8 cellular contexts compared by ENCODE assay signal in genomic region chr7:98745722-98746318, GRCh38.
DNase-seq lines count a peak whose midpoint lies in the region; ATAC-seq and TF ChIP-seq lines count a peak whose summit lies in the region.

No MANE protein-coding gene starts in this region.

- no peak overlapping the region for H3K4me3 Mint-ChIP-seq in stimulated activated memory B cell treated with anti-CD40 and anti-IgM and Interleukin-4, amounts not matched to agents 10 μg/mL and 1 μg/mL and 100 μg/mL, for 72 hours

- H3K9me3 Mint-ChIP-seq in stimulated activated memory B cell treated with anti-CD40 and anti-IgM and Interleukin-4, amounts not matched to agents 10 μg/mL and 1 μg/mL and 100 μg/mL, for 72 hours = no peaks in the 10 kb centered on the region

- peak; percentile 70 for TF ChIP-seq CTCF in fibroblast of the aortic adventitia (IDR thresholded peaks at IDR 0.05; ENCODE audit: insufficient read depth, low read length)

- no peaks in the 10 kb centered on the region for H3K4me1 Mint-ChIP-seq in stimulated activated memory B cell treated with anti-CD40 and anti-IgM and Interleukin-4, amounts not matched to agents 10 μg/mL and 1 μg/mL and 100 μg/mL, for 72 hours

- H3K9ac ChIP-seq in NT2/D1 (ENCODE audit: insufficient read length, low read depth) (no peak overlapping the region), trophoblast cell (ENCODE audit: low read length) (no peak overlapping the region)

- H3K36me3 ChIP-seq in NT2/D1 (ENCODE audit: insufficient read depth, insufficient read length, low read length) = no peaks in the 10 kb centered on the region
- H3K36me3 ChIP-seq in trophoblast cell (ENCODE audit: control insufficient read depth in 1 of 2, insufficient read depth in 2 of 2, low read length in 2 of 2) = no peaks in the 10 kb centered on the region

- WGBS in trophoblast cell (ENCODE audit: extremely low coverage, insufficient coverage, insufficient read length) = no CpG with 5 or more reads among the region's 5 CpGs

- H2AK5ac ChIP-seq in trophoblast cell (ENCODE audit: low read length) = no peak overlapping the region

- H3K4me2 ChIP-seq in trophoblast cell (ENCODE audit: low read length) = no peak overlapping the region

- no peak for ATAC-seq in GM18502 (IDR thresholded peaks at IDR 0.05; ENCODE audit: poor library complexity, unreplicated experiment)
- no peak for ATAC-seq in stimulated activated memory B cell treated with anti-CD40 and anti-IgM and Interleukin-4, amounts not matched to agents 10 μg/mL and 1 μg/mL and 100 μg/mL, for 72 hours

- no peak overlapping the region for H4K12ac ChIP-seq in trophoblast cell (ENCODE audit: low read depth, low read length)

- H2AFZ ChIP-seq in trophoblast cell (ENCODE audit: insufficient read depth, low read length, poor library complexity) = no peak overlapping the region

- POLR2A ChIA-PET in HEK293T (lab: Yijun Ruan, JAX) = no interaction called here

- H3K18ac ChIP-seq in trophoblast cell (ENCODE audit: low read length) = no peak overlapping the region

- H3K79me1 ChIP-seq in trophoblast cell (ENCODE audit: low read length) = no peaks in the 10 kb centered on the region

- H2BK120ac ChIP-seq in trophoblast cell (ENCODE audit: insufficient read depth, low read length, poor library complexity) = no peak overlapping the region

- H3K36me3 Mint-ChIP-seq in stimulated activated memory B cell treated with anti-CD40 and anti-IgM and Interleukin-4, amounts not matched to agents 10 μg/mL and 1 μg/mL and 100 μg/mL, for 72 hours = no peaks in the 10 kb centered on the region

- no peak overlapping the region for H3K4ac ChIP-seq in trophoblast cell (ENCODE audit: low read depth, low read length)

- H3K4me1 ChIP-seq in NT2/D1 (ENCODE audit: insufficient read depth, insufficient read length) = no peaks in the 10 kb centered on the region
- no peaks in the 10 kb centered on the region for H3K4me1 ChIP-seq in trophoblast cell (ENCODE audit: control insufficient read depth in 1 of 2, insufficient read depth in 2 of 2, low read length in 2 of 2)

- no peak overlapping the region for H3K23ac ChIP-seq in trophoblast cell (ENCODE audit: low read length)

- peaks cover 32% of the 10 kb centered on the region for H3K27me3 Mint-ChIP-seq in stimulated activated memory B cell treated with anti-CD40 and anti-IgM and Interleukin-4, amounts not matched to agents 10 μg/mL and 1 μg/mL and 100 μg/mL, for 72 hours

- H4K8ac ChIP-seq in trophoblast cell (ENCODE audit: low read depth, low read length) = no peak overlapping the region

- H3K9me3 ChIP-seq in NT2/D1 (ENCODE audit: insufficient read depth, low read length) (no peaks in the 10 kb centered on the region), trophoblast cell (ENCODE audit: insufficient read depth, low read depth, low read length) (no peaks in the 10 kb centered on the region)

- H3K27ac Mint-ChIP-seq in stimulated activated memory B cell treated with anti-CD40 and anti-IgM and Interleukin-4, amounts not matched to agents 10 μg/mL and 1 μg/mL and 100 μg/mL, for 72 hours = no peak overlapping the region

- no peak overlapping the region for H3K14ac ChIP-seq in trophoblast cell (ENCODE audit: low read length)

- DNase-seq in COLO668 (lab: John Stamatoyannopoulos, UW; ENCODE audit: unreplicated experiment) = peak; percentile 77
- DNase-seq in HEK293T (ENCODE audit: extremely low spot score) = peak; percentile 81
- peak; percentile 71 for DNase-seq in NT2/D1 (ENCODE audit: low read depth, low spot score)
- DNase-seq in activated T-cell treated with anti-CD3 and anti-CD28 coated beads, Interleukin-2, amount 50 U/mL, for 48 hours = peak; percentile 79 to 85
- peak; percentile 32 for DNase-seq in fibroblast of the aortic adventitia (ENCODE audit: low read depth)
- DNase-seq in trophoblast cell = peak; percentile 61 to 91

- CTCF ChIA-PET in HEK293T (lab: Yijun Ruan, JAX) = interaction anchor here (0.5 to 2.1 kb wide), 33 partner anchors 9 to 1443 kb away, joined by 3 to 17 read pairs (median 4); partner anchors contain the start of gene BAIAP2L1

- no peaks in the 10 kb centered on the region for H3K27me3 ChIP-seq in NT2/D1 (ENCODE audit: insufficient read depth, insufficient read length)
- H3K27me3 ChIP-seq in trophoblast cell (ENCODE audit: insufficient read depth, low read length) = no peaks in the 10 kb centered on the region

- H2BK5ac ChIP-seq in trophoblast cell (ENCODE audit: low read depth, low read length, poor library complexity) = no peak overlapping the region

- no peaks in the 10 kb centered on the region for H3K79me2 ChIP-seq in trophoblast cell (ENCODE audit: control insufficient read depth, insufficient read depth, low read length, poor library complexity)

- H4K91ac ChIP-seq in trophoblast cell (ENCODE audit: low read depth, low read length) = no peak overlapping the region

- H3K4me3 ChIP-seq in NT2/D1 (ENCODE audit: insufficient read length, low read depth) (no peak overlapping the region), fibroblast of the aortic adventitia (ENCODE audit: low read depth, low read length) (no peak overlapping the region), trophoblast cell (ENCODE audit: low read depth, low read length) (no peak overlapping the region)

- H3K27ac ChIP-seq in trophoblast cell (ENCODE audit: low read depth, low read length) = no peak overlapping the region

- no peak overlapping the region for H2BK12ac ChIP-seq in trophoblast cell (ENCODE audit: low read length)

TF ChIP-seq in HEK293T, 16 proteins besides CTCF, POLR2A, EP300 and RAD21:
- TF ChIP-seq NFRKB (IDR thresholded peaks at IDR 0.05) (no peak), ZNF384 (IDR thresholded peaks at IDR 0.05) (no peak), CTBP1 (IDR thresholded peaks at IDR 0.05; ENCODE audit: borderline replicate concordance) (no peak), SUZ12 (IDR thresholded peaks at IDR 0.05) (no peak), FOXM1 (IDR thresholded peaks at IDR 0.05; ENCODE audit: borderline replicate concordance) (no peak), ARNT (IDR thresholded peaks at IDR 0.05) (no peak), TARDBP (IDR thresholded peaks at IDR 0.05) (no peak), FOXA1 (IDR thresholded peaks at IDR 0.05) (no peak), LEF1 (IDR thresholded peaks at IDR 0.05; ENCODE audit: borderline replicate concordance) (no peak), L3MBTL2 (conservative IDR thresholded peaks at IDR 0.05) (no peak), HDGF (IDR thresholded peaks at IDR 0.05; ENCODE audit: borderline replicate concordance) (no peak), PKNOX1 (IDR thresholded peaks at IDR 0.05) (no peak), FOXK2 (IDR thresholded peaks at IDR 0.05) (no peak), BHLHE40 (IDR thresholded peaks at IDR 0.05; ENCODE audit: borderline replicate concordance) (no peak), ELF4 (IDR thresholded peaks at IDR 0.05) (no peak), SP1 (IDR thresholded peaks at IDR 0.05) (no peak)
TF ChIP-seq in HEK293T: peak in this region for 0.

Comparison
In these comparisons a context has a peak if more than half of its experiments do, and no peak if none do; other contexts are left out.
1. DNase-seq: peak in every context shown above with its lines; median percentile 82 in activated T-cell treated with anti-CD3 and anti-CD28 coated beads, Interleukin-2, amount 50 U/mL, for 48 hours; 81 in HEK293T; 77 in COLO668; 76 in trophoblast cell; 71 in NT2/D1; 32 in fibroblast of the aortic adventitia.